Comparison of ENCODE assay signal across 8 cellular contexts in the genomic region with DNA sequence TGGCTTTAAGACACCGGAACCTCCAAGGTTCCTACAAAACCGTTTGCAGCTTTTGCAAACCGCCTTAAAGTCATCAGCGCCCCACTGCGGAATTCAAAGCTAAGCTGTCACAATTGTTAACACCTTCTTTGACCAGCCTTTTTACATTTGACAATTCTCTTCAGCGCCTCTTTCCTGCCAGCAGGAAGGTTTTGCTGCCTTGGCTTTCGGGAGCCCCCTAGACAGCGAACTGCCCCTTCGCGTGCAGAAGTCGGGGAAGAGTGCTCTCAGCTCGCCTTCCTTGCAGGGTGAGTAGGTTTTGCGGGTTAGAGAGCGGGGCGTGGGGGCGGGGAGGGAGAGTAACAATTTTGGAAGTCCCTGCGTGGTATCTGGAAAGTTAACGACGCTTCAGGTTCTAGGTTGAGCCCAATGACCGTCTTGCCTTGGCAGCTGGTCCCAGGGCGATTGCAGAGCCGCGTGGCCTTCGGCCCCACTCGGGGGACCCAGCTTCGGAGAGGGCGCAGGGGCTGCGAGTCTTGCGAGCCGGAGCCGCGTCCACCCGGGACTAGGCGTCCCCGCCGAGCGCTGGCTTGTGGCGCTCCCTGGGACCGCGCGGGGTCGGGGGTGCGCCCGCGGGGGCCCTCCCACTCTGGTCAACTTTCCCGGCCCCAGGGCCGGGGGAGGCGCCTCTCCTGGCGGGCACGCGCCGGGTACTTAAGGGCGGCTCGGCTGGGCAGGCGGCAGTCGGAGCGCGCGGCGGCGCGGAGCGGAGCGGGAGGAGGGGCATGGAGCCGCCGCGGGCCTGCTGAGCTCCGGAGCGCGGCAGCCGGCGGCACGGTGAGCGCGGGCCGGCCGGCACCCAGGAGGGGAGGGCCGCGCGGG. TPM values are rescaled to one million over a fixed set of nuclear protein-coding genes. Genes with fewer than 3 reads are reported as not detected.
DNase-seq lines count a peak whose midpoint lies in the region; ATAC-seq and TF ChIP-seq lines count a peak whose summit lies in the region.

Gene HAS3, plus strand, starts transcription at position 153 of the 861 bp plus-strand sequence. CDS start 3,743 bp downstream, outside the sequence.

- peak; percentile 62 to 72 for ATAC-seq in activated naive CD4-positive, alpha-beta T cell treated with anti-CD3 and anti-CD28 coated beads, Interleukin-2, amount 50 U/mL, for 72 hours
- ATAC-seq in HG03354 (IDR thresholded peaks at IDR 0.05; ENCODE audit: poor library complexity, severe bottlenecking, unreplicated experiment) (no peak), GM19351 (IDR thresholded peaks at IDR 0.05; ENCODE audit: unreplicated experiment) (no peak)

- no peaks in the 10 kb centered on the region for H3K9me3 Mint-ChIP-seq in activated naive CD4-positive, alpha-beta T cell treated with anti-CD3 and anti-CD28 coated beads, Interleukin-2, amount 50 U/mL, for 72 hours

- H3K36me3 Mint-ChIP-seq in activated naive CD4-positive, alpha-beta T cell treated with anti-CD3 and anti-CD28 coated beads, Interleukin-2, amount 50 U/mL, for 72 hours, result peaks cover 5 to 7% of the 10 kb centered on the region in 2 donors

- H3K9me3 ChIP-seq in cardiac muscle cell (ENCODE audit: low read depth) (no peaks in the 10 kb centered on the region), osteoblast (ENCODE audit: low read depth, low read length) (no peaks in the 10 kb centered on the region)

- peaks cover 25% of the 10 kb centered on the region for H4K20me1 ChIP-seq in osteoblast (ENCODE audit: insufficient read depth, low read length)

- H3K27me3 ChIP-seq in H7 (ENCODE audit: control insufficient read depth, insufficient read depth, low read length) (no peaks in the 10 kb centered on the region; the same call in 1 of the 2 replicates), cardiac muscle cell (peaks cover 25% of the 10 kb centered on the region), osteoblast (ENCODE audit: insufficient read depth, low read length) (no peaks in the 10 kb centered on the region)

- peak; percentile 22 for DNase-seq in CMK (ENCODE audit: low read depth)
- peak; percentile 94 for DNase-seq in H7
- peak; percentile 24 for DNase-seq in NCI-H748 treated with DMSO at 0.1 percent for 48 hours (lab: John Stamatoyannopoulos, UW)
- peak in 1 of 2 donors; percentile 63 for DNase-seq in activated naive CD4-positive, alpha-beta T cell treated with anti-CD3 and anti-CD28 coated beads, Interleukin-2, amount 50 U/mL, for 72 hours (ENCODE audit: low spot score in 2 of 2)
- peak; percentile 70 to 84 for DNase-seq in cardiac muscle cell (ENCODE audit: low read depth in 1 of 2, low spot score in 1 of 2)
- DNase-seq in osteoblast (ENCODE audit: insufficient read length, low spot score, missing footprints), result peak; percentile 98

- peak within 1 kb of the TSS; percentile 68 for H2AFZ ChIP-seq in osteoblast (ENCODE audit: low read length)

- peak within 1 kb of the TSS in 1 of 2 donors; percentile 72 for H3K27ac Mint-ChIP-seq in activated naive CD4-positive, alpha-beta T cell treated with anti-CD3 and anti-CD28 coated beads, Interleukin-2, amount 50 U/mL, for 72 hours

- H3K36me3 ChIP-seq in H7 (replicated peaks; ENCODE audit: control insufficient read depth, insufficient read depth, low read length) (peaks cover 13% of the 10 kb centered on the region), cardiac muscle cell (no peaks in the 10 kb centered on the region), osteoblast (ENCODE audit: insufficient read depth, low read length) (peaks cover 8% of the 10 kb centered on the region)

- H3K27ac ChIP-seq in cardiac muscle cell (no peak within 1 kb of the TSS), osteoblast (ENCODE audit: low read depth, low read length) (no peak within 1 kb of the TSS)

- no peaks in the 10 kb centered on the region for H3K79me2 ChIP-seq in osteoblast (ENCODE audit: insufficient read depth, low read length)

- TF ChIP-seq CTCF in cardiac muscle cell (IDR thresholded peaks at IDR 0.05; ENCODE audit: low read depth, low read length) (peak; percentile 38), osteoblast (IDR thresholded peaks at IDR 0.05; ENCODE audit: extremely low read depth, low read depth, low read length) (peak; percentile 37)

- peak within 1 kb of the TSS; percentile 77 for H3K4me2 ChIP-seq in osteoblast (ENCODE audit: insufficient read depth, low read length)

- H3K4me3 ChIP-seq in H7 (ENCODE audit: insufficient read depth, low read depth, low read length) (peak within 1 kb of the TSS; percentile 81), cardiac muscle cell (peak within 1 kb of the TSS; percentile 49), osteoblast (ENCODE audit: insufficient read depth, low read length) (peak within 1 kb of the TSS; percentile 77)

- H3K4me1 ChIP-seq in cardiac muscle cell (ENCODE audit: low read depth), result no peaks in the 10 kb centered on the region
- peaks cover 15% of the 10 kb centered on the region for H3K4me1 ChIP-seq in osteoblast (ENCODE audit: insufficient read depth, low read length)

RNA-seq across cellular contexts. Expression of gene HAS3, which starts in this region (rescaled TPM):
- total RNA-seq in H7 (2014; rRNA removed; shearing (Covaris generic)), result 6.0 and 16.3 TPM in 2 replicates
- total RNA-seq in activated naive CD4-positive, alpha-beta T cell treated with anti-CD3 and anti-CD28 coated beads, Interleukin-2, amount 50 U/mL, for 72 hours, result under 1 TPM; 0.31 to 0.61 TPM
- total RNA-seq in cardiac muscle cell (0.03 and 0.46 TPM in 2 replicates), osteoblast (1.4 and 1.5 TPM in 2 replicates)
- 0.62 TPM in 1 of 2 replicates, not detected in the other for polyA plus RNA-seq in cardiac muscle cell

Comparison
In these comparisons a context has a peak if more than half of its experiments do, and no peak if none do; other contexts are left out.
1. Peak in ATAC-seq in activated naive CD4-positive, alpha-beta T cell treated with anti-CD3 and anti-CD28 coated beads, Interleukin-2, amount 50 U/mL, for 72 hours; RNA of the gene not detected or under 1 TPM.
2. Peak in DNase-seq and H3K4me3 ChIP-seq in cardiac muscle cell; RNA of the gene not detected or under 1 TPM.